ENCODE assay signal across 1 cellular context in the genomic region with DNA sequence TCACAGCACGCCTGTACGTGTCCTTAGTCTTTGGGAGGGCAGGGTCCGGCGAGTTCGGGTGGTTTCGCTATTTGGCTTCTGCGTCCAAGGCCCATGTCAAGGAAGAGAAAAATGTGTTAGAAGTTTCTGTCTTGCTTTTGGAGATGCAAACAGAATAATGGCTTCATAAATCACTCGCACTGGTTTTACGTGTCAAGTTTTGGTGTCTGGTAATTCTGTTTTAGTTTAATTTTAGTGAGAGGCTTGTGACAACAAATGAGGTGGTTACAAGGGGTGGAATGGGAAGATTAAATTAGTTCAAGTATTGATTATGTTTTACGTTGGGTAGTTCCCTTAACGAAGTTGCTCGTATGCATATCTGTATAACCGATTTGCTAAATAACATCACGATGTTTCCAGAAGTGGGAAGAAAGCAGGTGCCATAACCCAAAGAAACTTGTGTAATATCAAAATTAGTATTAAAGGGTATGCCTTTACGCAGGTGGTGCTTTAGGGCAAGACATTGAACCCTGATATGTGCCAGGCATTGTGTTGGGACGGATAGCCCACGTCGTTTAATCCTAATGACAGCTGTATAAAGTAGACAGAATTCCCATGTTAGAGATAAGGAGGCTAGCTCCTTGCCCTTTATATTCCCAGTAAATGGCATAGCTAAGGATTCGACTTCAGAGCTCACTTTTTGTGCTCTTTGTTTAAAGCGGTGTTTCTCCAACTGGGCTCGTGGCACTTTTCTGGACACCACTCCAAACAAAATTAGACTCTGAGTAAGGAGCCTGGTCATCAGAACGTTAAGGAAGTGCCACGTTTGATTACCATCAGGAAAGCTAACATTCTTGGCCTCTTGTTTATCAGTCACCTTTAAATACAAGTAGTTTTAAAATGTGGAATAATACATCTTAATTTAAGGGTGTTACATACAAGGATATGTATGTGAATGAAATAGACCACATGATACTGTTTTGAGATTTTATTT.
TF ChIP-seq lines count a peak whose summit lies in the region.

No MANE protein-coding gene starts in this region.

TF ChIP-seq in HepG2, 621 proteins besides CTCF, POLR2A, EP300 and RAD21 (continued from another document and continues in another):
- TF ChIP-seq, protein P1, sequence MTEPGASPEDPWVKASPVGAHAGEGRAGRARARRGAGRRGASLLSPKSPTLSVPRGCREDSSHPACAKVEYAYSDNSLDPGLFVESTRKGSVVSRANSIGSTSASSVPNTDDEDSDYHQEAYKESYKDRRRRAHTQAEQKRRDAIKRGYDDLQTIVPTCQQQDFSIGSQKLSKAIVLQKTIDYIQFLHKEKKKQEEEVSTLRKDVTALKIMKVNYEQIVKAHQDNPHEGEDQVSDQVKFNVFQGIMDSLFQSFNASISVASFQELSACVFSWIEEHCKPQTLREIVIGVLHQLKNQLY (CRISPR knock-in tag; IDR thresholded peaks at IDR 0.05) = no peak
- TF ChIP-seq TCF7L2 (IDR thresholded peaks at IDR 0.05; ENCODE audit: low read depth, low read length) (no peak), ZNF264 (CRISPR knock-in tag; IDR thresholded peaks at IDR 0.05) (no peak), ZNF512B (CRISPR knock-in tag; IDR thresholded peaks at IDR 0.05; ENCODE audit: borderline replicate concordance) (no peak), ZBTB44 (CRISPR knock-in tag; IDR thresholded peaks at IDR 0.05) (no peak), ZNF563 (CRISPR knock-in tag; IDR thresholded peaks at IDR 0.05) (no peak), SALL1 (CRISPR knock-in tag; IDR thresholded peaks at IDR 0.05) (no peak), HCFC1 (IDR thresholded peaks at IDR 0.05; ENCODE audit: low read depth, low read length) (no peak), THAP11 (CRISPR knock-in tag; IDR thresholded peaks at IDR 0.05) (no peak), ZNF441 (CRISPR knock-in tag; IDR thresholded peaks at IDR 0.05; ENCODE audit: borderline replicate concordance) (0 out of 2 replicates have a peak, but pooled peaks have one; percentile 15), ZNF878 (CRISPR knock-in tag; IDR thresholded peaks at IDR 0.05) (peak; percentile 39; the same call in 1 of the 2 replicates), NFIB (CRISPR knock-in tag; IDR thresholded peaks at IDR 0.05; ENCODE audit: borderline replicate concordance) (no peak), ZNF468 (CRISPR knock-in tag; IDR thresholded peaks at IDR 0.05) (no peak), SMC3 (IDR thresholded peaks at IDR 0.05; ENCODE audit: low read length) (no peak), IRF2 (CRISPR knock-in tag; IDR thresholded peaks at IDR 0.05) (no peak), CSRNP1 (CRISPR knock-in tag; IDR thresholded peaks at IDR 0.05) (no peak), MXD4 (CRISPR knock-in tag; IDR thresholded peaks at IDR 0.05) (no peak), ZNF883 (CRISPR knock-in tag; IDR thresholded peaks at IDR 0.05; ENCODE audit: not compliant biosample characterization) (no peak), ZSCAN31 (CRISPR knock-in tag; IDR thresholded peaks at IDR 0.05; ENCODE audit: low read depth) (no peak), TRIM24 (CRISPR knock-in tag; IDR thresholded peaks at IDR 0.05) (no peak), SRY (CRISPR knock-in tag; IDR thresholded peaks at IDR 0.05) (0 out of 2 replicates have a peak, but pooled peaks have one; percentile 13), ZNF512 (CRISPR knock-in tag; IDR thresholded peaks at IDR 0.05) (no peak), HDAC2 (CRISPR knock-in tag; IDR thresholded peaks at IDR 0.05) (no peak), CCDC6 (CRISPR knock-in tag; IDR thresholded peaks at IDR 0.05) (0 out of 2 replicates have a peak, but pooled peaks have one; percentile 7), KLF12 (CRISPR knock-in tag; IDR thresholded peaks at IDR 0.05; ENCODE audit: borderline replicate concordance) (no peak), KDM5A (IDR thresholded peaks at IDR 0.05; ENCODE audit: borderline replicate concordance, low read length) (peak; percentile 68; the same call in 1 of the 2 replicates), ZNF709 (CRISPR knock-in tag; IDR thresholded peaks at IDR 0.05) (no peak), KLF15 (CRISPR knock-in tag; IDR thresholded peaks at IDR 0.05; ENCODE audit: borderline replicate concordance) (0 out of 2 replicates have a peak, but pooled peaks have one; percentile 20)
- TF ChIP-seq, protein P2, sequence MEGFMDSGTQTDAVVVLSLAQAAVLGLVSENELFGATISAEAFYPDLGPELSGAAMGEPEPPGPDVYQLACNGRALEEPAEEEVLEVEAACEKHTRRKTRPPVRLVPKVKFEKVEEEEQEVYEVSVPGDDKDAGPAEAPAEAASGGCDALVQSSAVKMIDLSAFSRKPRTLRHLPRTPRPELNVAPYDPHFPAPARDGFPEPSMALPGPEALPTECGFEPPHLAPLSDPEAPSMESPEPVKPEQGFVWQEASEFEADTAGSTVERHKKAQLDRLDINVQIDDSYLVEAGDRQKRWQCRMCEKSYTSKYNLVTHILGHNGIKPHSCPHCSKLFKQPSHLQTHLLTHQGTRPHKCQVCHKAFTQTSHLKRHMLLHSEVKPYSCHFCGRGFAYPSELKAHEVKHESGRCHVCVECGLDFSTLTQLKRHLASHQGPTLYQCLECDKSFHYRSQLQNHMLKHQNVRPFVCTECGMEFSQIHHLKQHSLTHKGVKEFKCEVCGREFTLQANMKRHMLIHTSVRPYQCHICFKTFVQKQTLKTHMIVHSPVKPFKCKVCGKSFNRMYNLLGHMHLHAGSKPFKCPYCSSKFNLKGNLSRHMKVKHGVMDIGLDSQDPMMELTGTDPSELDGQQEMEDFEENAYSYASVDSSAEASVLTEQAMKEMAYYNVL (CRISPR knock-in tag; IDR thresholded peaks at IDR 0.05; ENCODE audit: borderline replicate concordance) = no peak
- TF ChIP-seq, protein P3, sequence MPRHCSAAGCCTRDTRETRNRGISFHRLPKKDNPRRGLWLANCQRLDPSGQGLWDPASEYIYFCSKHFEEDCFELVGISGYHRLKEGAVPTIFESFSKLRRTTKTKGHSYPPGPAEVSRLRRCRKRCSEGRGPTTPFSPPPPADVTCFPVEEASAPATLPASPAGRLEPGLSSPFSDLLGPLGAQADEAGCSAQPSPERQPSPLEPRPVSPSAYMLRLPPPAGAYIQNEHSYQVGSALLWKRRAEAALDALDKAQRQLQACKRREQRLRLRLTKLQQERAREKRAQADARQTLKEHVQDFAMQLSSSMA (CRISPR knock-in tag; IDR thresholded peaks at IDR 0.05) = no peak
- TF ChIP-seq, protein P4, sequence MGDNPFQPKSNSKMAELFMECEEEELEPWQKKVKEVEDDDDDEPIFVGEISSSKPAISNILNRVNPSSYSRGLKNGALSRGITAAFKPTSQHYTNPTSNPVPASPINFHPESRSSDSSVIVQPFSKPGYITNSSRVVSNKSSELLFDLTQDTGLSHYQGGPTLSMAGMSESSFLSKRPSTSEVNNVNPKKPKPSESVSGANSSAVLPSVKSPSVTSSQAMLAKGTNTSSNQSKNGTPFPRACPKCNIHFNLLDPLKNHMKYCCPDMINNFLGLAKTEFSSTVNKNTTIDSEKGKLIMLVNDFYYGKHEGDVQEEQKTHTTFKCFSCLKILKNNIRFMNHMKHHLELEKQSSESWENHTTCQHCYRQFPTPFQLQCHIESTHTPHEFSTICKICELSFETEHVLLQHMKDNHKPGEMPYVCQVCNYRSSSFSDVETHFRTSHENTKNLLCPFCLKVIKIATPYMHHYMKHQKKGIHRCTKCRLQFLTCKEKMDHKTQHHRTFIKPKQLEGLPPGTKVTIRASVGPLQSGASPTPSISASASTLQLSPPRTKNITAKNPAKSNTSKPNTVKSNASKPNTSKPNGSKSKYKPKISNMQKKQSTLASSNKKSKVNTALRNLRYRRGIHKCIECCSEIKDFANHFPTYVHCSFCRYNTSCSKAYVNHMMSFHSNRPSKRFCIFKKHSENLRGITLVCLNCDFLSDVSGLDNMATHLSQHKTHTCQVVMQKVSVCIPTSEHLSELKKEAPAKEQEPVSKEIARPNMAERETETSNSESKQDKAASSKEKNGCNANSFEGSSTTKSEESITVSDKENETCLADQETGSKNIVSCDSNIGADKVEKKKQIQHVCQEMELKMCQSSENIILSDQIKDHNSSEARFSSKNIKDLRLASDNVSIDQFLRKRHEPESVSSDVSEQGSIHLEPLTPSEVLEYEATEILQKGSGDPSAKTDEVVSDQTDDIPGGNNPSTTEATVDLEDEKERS (CRISPR knock-in tag; IDR thresholded peaks at IDR 0.05) = 0 out of 2 replicates have a peak, but pooled peaks have one; percentile 27
